Comparison of ENCODE assay signal across 1 cellular context in the genomic region with DNA sequence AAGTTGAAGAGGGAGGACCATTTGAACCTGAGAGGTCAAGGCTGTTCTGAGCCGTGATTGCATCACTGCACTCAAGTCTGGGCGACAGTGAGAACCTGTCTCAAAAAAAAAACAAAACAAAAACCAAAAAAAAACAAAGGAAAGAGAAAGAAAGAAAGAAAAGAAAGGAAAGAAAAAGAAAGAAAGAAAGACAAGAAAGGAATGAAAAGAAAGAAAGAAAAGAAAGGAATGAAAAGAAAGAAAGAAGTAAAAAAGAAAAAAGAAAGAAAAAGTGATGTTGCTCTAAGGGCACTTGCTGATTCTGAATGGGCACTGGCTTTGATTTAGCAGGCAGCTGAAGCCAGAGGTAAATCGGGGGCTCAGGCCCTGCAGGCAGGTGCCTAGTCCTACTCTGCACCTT.
TF ChIP-seq lines count a peak whose summit lies in the region.

No MANE protein-coding gene starts in this region.

TF ChIP-seq in HepG2, 621 proteins besides CTCF, POLR2A, EP300 and RAD21 (continued from another document):
- TF ChIP-seq, protein P1, sequence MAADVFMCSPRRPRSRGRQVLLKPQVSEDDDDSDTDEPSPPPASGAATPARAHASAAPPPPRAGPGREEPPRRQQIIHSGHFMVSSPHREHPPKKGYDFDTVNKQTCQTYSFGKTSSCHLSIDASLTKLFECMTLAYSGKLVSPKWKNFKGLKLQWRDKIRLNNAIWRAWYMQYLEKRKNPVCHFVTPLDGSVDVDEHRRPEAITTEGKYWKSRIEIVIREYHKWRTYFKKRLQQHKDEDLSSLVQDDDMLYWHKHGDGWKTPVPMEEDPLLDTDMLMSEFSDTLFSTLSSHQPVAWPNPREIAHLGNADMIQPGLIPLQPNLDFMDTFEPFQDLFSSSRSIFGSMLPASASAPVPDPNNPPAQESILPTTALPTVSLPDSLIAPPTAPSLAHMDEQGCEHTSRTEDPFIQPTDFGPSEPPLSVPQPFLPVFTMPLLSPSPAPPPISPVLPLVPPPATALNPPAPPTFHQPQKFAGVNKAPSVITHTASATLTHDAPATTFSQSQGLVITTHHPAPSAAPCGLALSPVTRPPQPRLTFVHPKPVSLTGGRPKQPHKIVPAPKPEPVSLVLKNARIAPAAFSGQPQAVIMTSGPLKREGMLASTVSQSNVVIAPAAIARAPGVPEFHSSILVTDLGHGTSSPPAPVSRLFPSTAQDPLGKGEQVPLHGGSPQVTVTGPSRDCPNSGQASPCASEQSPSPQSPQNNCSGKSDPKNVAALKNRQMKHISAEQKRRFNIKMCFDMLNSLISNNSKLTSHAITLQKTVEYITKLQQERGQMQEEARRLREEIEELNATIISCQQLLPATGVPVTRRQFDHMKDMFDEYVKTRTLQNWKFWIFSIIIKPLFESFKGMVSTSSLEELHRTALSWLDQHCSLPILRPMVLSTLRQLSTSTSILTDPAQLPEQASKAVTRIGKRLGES (CRISPR knock-in tag; IDR thresholded peaks at IDR 0.05; ENCODE audit: borderline replicate concordance) = no peak
- TF ChIP-seq, protein P2, sequence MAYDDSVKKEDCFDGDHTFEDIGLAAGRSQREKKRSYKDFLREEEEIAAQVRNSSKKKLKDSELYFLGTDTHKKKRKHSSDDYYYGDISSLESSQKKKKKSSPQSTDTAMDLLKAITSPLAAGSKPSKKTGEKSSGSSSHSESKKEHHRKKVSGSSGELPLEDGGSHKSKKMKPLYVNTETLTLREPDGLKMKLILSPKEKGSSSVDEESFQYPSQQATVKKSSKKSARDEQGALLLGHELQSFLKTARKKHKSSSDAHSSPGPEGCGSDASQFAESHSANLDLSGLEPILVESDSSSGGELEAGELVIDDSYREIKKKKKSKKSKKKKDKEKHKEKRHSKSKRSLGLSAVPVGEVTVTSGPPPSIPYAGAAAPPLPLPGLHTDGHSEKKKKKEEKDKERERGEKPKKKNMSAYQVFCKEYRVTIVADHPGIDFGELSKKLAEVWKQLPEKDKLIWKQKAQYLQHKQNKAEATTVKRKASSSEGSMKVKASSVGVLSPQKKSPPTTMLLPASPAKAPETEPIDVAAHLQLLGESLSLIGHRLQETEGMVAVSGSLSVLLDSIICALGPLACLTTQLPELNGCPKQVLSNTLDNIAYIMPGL (CRISPR knock-in tag; IDR thresholded peaks at IDR 0.05; ENCODE audit: borderline replicate concordance in 1 of 2, low read depth in 1 of 2) = no peak
- no peak for TF ChIP-seq ELF4 (CRISPR knock-in tag; IDR thresholded peaks at IDR 0.05; ENCODE audit: borderline replicate concordance)
- no peak for TF ChIP-seq ZNF772 (CRISPR knock-in tag; IDR thresholded peaks at IDR 0.05)
- TF ChIP-seq ZC3H4 (CRISPR knock-in tag; IDR thresholded peaks at IDR 0.05; ENCODE audit: borderline replicate concordance) = no peak
- no peak for TF ChIP-seq ZNF484 (CRISPR knock-in tag; IDR thresholded peaks at IDR 0.05; ENCODE audit: borderline replicate concordance, low read depth)
- TF ChIP-seq, protein P3, sequence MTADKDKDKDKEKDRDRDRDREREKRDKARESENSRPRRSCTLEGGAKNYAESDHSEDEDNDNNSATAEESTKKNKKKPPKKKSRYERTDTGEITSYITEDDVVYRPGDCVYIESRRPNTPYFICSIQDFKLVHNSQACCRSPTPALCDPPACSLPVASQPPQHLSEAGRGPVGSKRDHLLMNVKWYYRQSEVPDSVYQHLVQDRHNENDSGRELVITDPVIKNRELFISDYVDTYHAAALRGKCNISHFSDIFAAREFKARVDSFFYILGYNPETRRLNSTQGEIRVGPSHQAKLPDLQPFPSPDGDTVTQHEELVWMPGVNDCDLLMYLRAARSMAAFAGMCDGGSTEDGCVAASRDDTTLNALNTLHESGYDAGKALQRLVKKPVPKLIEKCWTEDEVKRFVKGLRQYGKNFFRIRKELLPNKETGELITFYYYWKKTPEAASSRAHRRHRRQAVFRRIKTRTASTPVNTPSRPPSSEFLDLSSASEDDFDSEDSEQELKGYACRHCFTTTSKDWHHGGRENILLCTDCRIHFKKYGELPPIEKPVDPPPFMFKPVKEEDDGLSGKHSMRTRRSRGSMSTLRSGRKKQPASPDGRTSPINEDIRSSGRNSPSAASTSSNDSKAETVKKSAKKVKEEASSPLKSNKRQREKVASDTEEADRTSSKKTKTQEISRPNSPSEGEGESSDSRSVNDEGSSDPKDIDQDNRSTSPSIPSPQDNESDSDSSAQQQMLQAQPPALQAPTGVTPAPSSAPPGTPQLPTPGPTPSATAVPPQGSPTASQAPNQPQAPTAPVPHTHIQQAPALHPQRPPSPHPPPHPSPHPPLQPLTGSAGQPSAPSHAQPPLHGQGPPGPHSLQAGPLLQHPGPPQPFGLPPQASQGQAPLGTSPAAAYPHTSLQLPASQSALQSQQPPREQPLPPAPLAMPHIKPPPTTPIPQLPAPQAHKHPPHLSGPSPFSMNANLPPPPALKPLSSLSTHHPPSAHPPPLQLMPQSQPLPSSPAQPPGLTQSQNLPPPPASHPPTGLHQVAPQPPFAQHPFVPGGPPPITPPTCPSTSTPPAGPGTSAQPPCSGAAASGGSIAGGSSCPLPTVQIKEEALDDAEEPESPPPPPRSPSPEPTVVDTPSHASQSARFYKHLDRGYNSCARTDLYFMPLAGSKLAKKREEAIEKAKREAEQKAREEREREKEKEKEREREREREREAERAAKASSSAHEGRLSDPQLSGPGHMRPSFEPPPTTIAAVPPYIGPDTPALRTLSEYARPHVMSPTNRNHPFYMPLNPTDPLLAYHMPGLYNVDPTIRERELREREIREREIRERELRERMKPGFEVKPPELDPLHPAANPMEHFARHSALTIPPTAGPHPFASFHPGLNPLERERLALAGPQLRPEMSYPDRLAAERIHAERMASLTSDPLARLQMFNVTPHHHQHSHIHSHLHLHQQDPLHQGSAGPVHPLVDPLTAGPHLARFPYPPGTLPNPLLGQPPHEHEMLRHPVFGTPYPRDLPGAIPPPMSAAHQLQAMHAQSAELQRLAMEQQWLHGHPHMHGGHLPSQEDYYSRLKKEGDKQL (CRISPR knock-in tag; IDR thresholded peaks at IDR 0.05; ENCODE audit: low read depth) = no peak
- TF ChIP-seq AKAP8 (CRISPR knock-in tag; IDR thresholded peaks at IDR 0.05) = no peak
- no peak for TF ChIP-seq TEAD2 (CRISPR knock-in tag; IDR thresholded peaks at IDR 0.05)
- TF ChIP-seq FOXO1 (CRISPR knock-in tag; IDR thresholded peaks at IDR 0.05) = no peak
